1 cellular context compared by ENCODE assay signal in genomic region chr4:132123870-132124623, GRCh38.
A peak's percentile ranks its signal among the peaks of the same experiment; 100 is the strongest.
TF ChIP-seq lines count a peak whose summit lies in the region.

No MANE protein-coding gene starts in this region.

TF ChIP-seq in K562, 482 proteins besides CTCF, POLR2A, EP300 and RAD21 (continued from another document):
- TF ChIP-seq ATF3 (IDR thresholded peaks at IDR 0.05) (peak; percentile 60; the same call in 1 of the 2 replicates), ATF3 (CRISPR knock-in tag; conservative IDR thresholded peaks at IDR 0.05) (no peak), ELF1 (tag; IDR thresholded peaks at IDR 0.05) (peak; percentile 80), JUND (IDR thresholded peaks at IDR 0.05; ENCODE audit: borderline replicate concordance, low read depth, low read length) (0 out of 2 replicates have a peak, but pooled peaks have one; percentile 46), JUND (tag; IDR thresholded peaks at IDR 0.05; ENCODE audit: borderline replicate concordance, low read depth, low read length) (peak; percentile 80; the same call in 2 of the 3 replicates), FOXM1 (IDR thresholded peaks at IDR 0.05; ENCODE audit: low read depth) (peak; percentile 78), FOXM1 (CRISPR knock-in tag; IDR thresholded peaks at IDR 0.05; ENCODE audit: low read depth) (no peak), AFF1 (IDR thresholded peaks at IDR 0.05; ENCODE audit: low read depth in 1 of 2, partially characterized antibody in 2 of 2) (no peak), IRF2 (CRISPR knock-in tag; IDR thresholded peaks at IDR 0.05) (peak; percentile 97), MEIS2 (IDR thresholded peaks at IDR 0.05; ENCODE audit: partially characterized antibody) (peak; percentile 71), PHF8 (IDR thresholded peaks at IDR 0.05; ENCODE audit: borderline replicate concordance, low read length) (peak; percentile 20; the same call in 1 of the 2 replicates), ZBED1 (IDR thresholded peaks at IDR 0.05) (no peak), IRF1 (CRISPR knock-in tag; IDR thresholded peaks at IDR 0.05; ENCODE audit: borderline replicate concordance) (0 out of 2 replicates have a peak, but pooled peaks have one; percentile 40)
- TF ChIP-seq, protein P1, sequence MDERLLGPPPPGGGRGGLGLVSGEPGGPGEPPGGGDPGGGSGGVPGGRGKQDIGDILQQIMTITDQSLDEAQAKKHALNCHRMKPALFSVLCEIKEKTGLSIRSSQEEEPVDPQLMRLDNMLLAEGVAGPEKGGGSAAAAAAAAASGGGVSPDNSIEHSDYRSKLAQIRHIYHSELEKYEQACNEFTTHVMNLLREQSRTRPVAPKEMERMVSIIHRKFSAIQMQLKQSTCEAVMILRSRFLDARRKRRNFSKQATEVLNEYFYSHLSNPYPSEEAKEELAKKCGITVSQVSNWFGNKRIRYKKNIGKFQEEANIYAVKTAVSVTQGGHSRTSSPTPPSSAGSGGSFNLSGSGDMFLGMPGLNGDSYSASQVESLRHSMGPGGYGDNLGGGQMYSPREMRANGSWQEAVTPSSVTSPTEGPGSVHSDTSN (CRISPR knock-in tag; IDR thresholded peaks at IDR 0.05; ENCODE audit: low read depth) = no peak
- TF ChIP-seq, protein P1 (tag; conservative IDR thresholded peaks at IDR 0.05; ENCODE audit: low read depth) = peak; percentile 82
- TF ChIP-seq, protein P2, sequence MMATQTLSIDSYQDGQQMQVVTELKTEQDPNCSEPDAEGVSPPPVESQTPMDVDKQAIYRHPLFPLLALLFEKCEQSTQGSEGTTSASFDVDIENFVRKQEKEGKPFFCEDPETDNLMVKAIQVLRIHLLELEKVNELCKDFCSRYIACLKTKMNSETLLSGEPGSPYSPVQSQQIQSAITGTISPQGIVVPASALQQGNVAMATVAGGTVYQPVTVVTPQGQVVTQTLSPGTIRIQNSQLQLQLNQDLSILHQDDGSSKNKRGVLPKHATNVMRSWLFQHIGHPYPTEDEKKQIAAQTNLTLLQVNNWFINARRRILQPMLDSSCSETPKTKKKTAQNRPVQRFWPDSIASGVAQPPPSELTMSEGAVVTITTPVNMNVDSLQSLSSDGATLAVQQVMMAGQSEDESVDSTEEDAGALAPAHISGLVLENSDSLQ (IDR thresholded peaks at IDR 0.05) = peak; percentile 75
